8 cellular contexts compared by ENCODE assay signal in the genomic region with DNA sequence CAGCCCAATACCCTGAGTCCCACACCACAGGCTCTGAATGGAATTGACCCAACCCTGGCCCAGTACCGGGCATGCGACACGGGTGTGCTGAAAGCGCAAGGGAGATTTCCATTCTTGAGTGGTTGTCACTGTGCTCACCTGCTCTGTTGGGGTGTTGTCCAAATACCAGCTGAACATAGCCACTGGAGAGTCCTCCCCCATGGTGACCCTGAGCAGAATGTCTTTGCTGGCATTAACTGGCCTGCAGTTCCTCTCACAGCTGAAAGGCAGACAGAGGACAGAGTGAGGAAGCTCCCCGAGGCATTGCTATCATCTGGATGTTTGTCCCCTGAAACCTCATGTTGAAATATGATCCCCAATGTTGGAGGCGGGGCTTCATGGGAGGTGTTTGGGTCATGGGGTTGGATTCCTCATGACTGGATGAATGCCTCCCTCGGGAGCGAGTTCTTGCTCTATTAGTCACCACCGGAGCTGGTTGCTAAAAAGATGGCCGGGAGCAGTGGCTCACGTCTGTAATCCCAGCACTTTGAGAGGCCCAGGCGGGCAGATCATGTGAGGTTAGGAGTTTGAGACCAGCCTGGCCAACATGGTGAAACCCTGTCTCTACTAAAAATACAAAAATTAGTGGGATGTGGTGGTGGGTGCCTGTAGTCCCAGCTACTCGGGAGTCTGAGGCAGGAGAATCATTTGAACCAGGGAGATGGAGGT. TPM values are rescaled to one million over a fixed set of nuclear protein-coding genes. Genes with fewer than 3 reads are reported as not detected.
DNase-seq lines count a peak whose midpoint lies in the region; ATAC-seq, FAIRE-seq and TF ChIP-seq lines count a peak whose summit lies in the region.

No MANE protein-coding gene starts in this region.

- peaks cover 42% of the 10 kb centered on the region for H3K4me1 ChIP-seq in A549
- peaks cover 9% of the 10 kb centered on the region for H3K4me1 ChIP-seq in HUES6 (ENCODE audit: control insufficient read depth, insufficient read depth, low read length)
- peaks cover 6% of the 10 kb centered on the region for H3K4me1 ChIP-seq in iPS DF 6.9 (ENCODE audit: control insufficient read depth, insufficient read depth, low read length)
- H3K4me1 ChIP-seq in small intestine (ENCODE audit: control insufficient read depth in 2 of 2, insufficient read depth in 1 of 2, low read depth in 1 of 2, low read length in 1 of 2): no peaks in the 10 kb centered on the region
- H3K4me1 ChIP-seq in MM.1S (ENCODE audit: low read length): no peaks in the 10 kb centered on the region

- FAIRE-seq in A549 (lab: Jason Lieb, UNC) (peak; percentile 18), small intestine (lab: Jason Lieb, UNC) (no peak)

- in situ Hi-C loops in astrocyte of the cerebellum (cut with HindIII; ENCODE audit: low sequenced_read_pairs): no loop called here

- H4K20me1 ChIP-seq in MM.1S (ENCODE audit: insufficient read depth, low read length): no peaks in the 10 kb centered on the region

- POLR2A ChIA-PET in A549 (lab: Yijun Ruan, JAX): interaction anchor here (0.6 to 1.3 kb wide), 7 partner anchors 8 to 138 kb away, joined by 3 to 16 read pairs (median 3); partner anchors contain the start of gene C16orf46

- no peak for TF ChIP-seq CTCF in A549 (IDR thresholded peaks at IDR 0.05)
- no peak for TF ChIP-seq CTCF in astrocyte of the cerebellum (IDR thresholded peaks at IDR 0.05; ENCODE audit: low read depth, low read length, missing control alignments)
- no peak for TF ChIP-seq CTCF in MM.1S (IDR thresholded peaks at IDR 0.05; ENCODE audit: low read length)

- peak overlapping the region; percentile 83 to 94 for H3K27ac ChIP-seq in A549
- H3K27ac ChIP-seq in HUES6 (ENCODE audit: low read depth, low read length): no peak overlapping the region; the same call in 1 of the 2 replicates
- no peak overlapping the region for H3K27ac ChIP-seq in iPS DF 6.9 (ENCODE audit: low read length)
- peak overlapping the region in 1 of 2 donors; percentile 45 for H3K27ac ChIP-seq in small intestine (ENCODE audit: low read depth in 1 of 2, low read length in 1 of 2)
- H3K27ac ChIP-seq in MM.1S (ENCODE audit: low read length): no peak overlapping the region

- TF ChIP-seq POLR2A in A549 (IDR thresholded peaks at IDR 0.05; ENCODE audit: low read length): no peak

- H3K9me3 ChIP-seq in A549 (no peaks in the 10 kb centered on the region), HUES6 (ENCODE audit: control insufficient read depth, insufficient read depth, low read depth, low read length) (no peaks in the 10 kb centered on the region), iPS DF 6.9 (ENCODE audit: control insufficient read depth, insufficient read depth, low read length) (no peaks in the 10 kb centered on the region), small intestine (ENCODE audit: control insufficient read depth, low read depth) (no peaks in the 10 kb centered on the region), MM.1S (replicated peaks; ENCODE audit: insufficient read depth, low read length) (no peaks in the 10 kb centered on the region)

- 5% methylated on average over 13 of the region's 13 CpGs for WGBS in A549 (ENCODE audit: missing lambda C conversion rate)
- no CpG with 5 or more reads among the region's 13 CpGs for WGBS in iPS DF 6.9 (ENCODE audit: insufficient coverage, insufficient read length)
- whole genome bisulfite sequencing in small intestine, 3 donors: 25 to 37% (median 28%) methylated on average over 13 of the region's 13 CpGs

- H3K9ac ChIP-seq in HUES6 (ENCODE audit: low read length) (peak overlapping the region; percentile 25), MM.1S (ENCODE audit: low read length) (no peak overlapping the region)

- DNase-seq in A549 (ENCODE audit: low read depth in 1 of 2, low spot score in 1 of 2): peak; percentile 93 to 94
- peak; percentile 92 for DNase-seq in astrocyte of the cerebellum (ENCODE audit: low read depth)
- peak; percentile 85 for DNase-seq in iPS DF 6.9 (ENCODE audit: low read depth, low spot score)
- peak; percentile 32 for DNase-seq in small intestine
- DNase-seq in MM.1S: no peak
- no peak for DNase-seq in NCI-H446 (lab: John Stamatoyannopoulos, UW)

- H3K36me3 ChIP-seq in HUES6 (ENCODE audit: control insufficient read depth, insufficient read depth, low read length): no peaks in the 10 kb centered on the region
- no peaks in the 10 kb centered on the region for H3K36me3 ChIP-seq in iPS DF 6.9 (ENCODE audit: control insufficient read depth, insufficient read depth, low read length)
- no peaks in the 10 kb centered on the region for H3K36me3 ChIP-seq in small intestine (ENCODE audit: control insufficient read depth in 2 of 2, insufficient read depth in 2 of 2, low read length in 2 of 2)
- H3K36me3 ChIP-seq in MM.1S (replicated peaks; ENCODE audit: insufficient read depth, low read length): no peaks in the 10 kb centered on the region

- no peak overlapping the region for H2AFZ ChIP-seq in MM.1S (ENCODE audit: low read length)

- H3F3A ChIP-seq in MM.1S (ENCODE audit: insufficient read depth, low read length): no peaks in the 10 kb centered on the region

- peak; percentile 89 to 96 for ATAC-seq in A549
- no peak for ATAC-seq in GM18520 (IDR thresholded peaks at IDR 0.05; ENCODE audit: unreplicated experiment)

- H3K4me2 ChIP-seq in A549 (peak overlapping the region; percentile 92), MM.1S (ENCODE audit: low read depth, low read length) (no peak overlapping the region)

- CTCF ChIA-PET in A549 (lab: Yijun Ruan, JAX): interaction anchor here (1.0 to 1.4 kb wide), 2 partner anchors 24 to 146 kb away, joined by 3 to 8 read pairs; partner anchors contain the start of gene ATMIN

- H3K9me2 ChIP-seq in MM.1S (replicated peaks; ENCODE audit: insufficient read depth, low read length): no peaks in the 10 kb centered on the region

- H3K27me3 ChIP-seq in HUES6 (ENCODE audit: control insufficient read depth, insufficient read depth, low read length) (no peaks in the 10 kb centered on the region), iPS DF 6.9 (ENCODE audit: control insufficient read depth, insufficient read depth, low read length) (no peaks in the 10 kb centered on the region), small intestine (ENCODE audit: control insufficient read depth in 2 of 2, insufficient read depth in 2 of 2, low read length in 2 of 2) (no peaks in the 10 kb centered on the region), MM.1S (replicated peaks; ENCODE audit: insufficient read depth, low read length) (no peaks in the 10 kb centered on the region)

- H3K4me3 ChIP-seq in A549 (peak overlapping the region; percentile 35), HUES6 (ENCODE audit: low read depth, low read length) (peak overlapping the region; percentile 36), astrocyte of the cerebellum (ENCODE audit: low read depth, low read length) (peak overlapping the region; percentile 5), iPS DF 6.9 (ENCODE audit: low read length) (peak overlapping the region; percentile 4; the same call in 1 of the 2 replicates), small intestine (ENCODE audit: low read depth in 1 of 2, low read length in 2 of 2) (no peak overlapping the region), MM.1S (ENCODE audit: low read length) (no peak overlapping the region)

- TF ChIP-seq RAD21 in A549 (conservative IDR thresholded peaks at IDR 0.05 in 1 of 2, IDR thresholded peaks at IDR 0.05 in 1 of 2): 0 out of 5 replicates have a peak, but pooled peaks of 1 of the 2 experiments have one; percentile 13

- peak in 1 of 2 experiments; percentile 24; a peak in 1 of 5 replicates for TF ChIP-seq EP300 in A549 (IDR thresholded peaks at IDR 0.05)

- H3K79me2 ChIP-seq in MM.1S (ENCODE audit: low read length): no peaks in the 10 kb centered on the region

TF ChIP-seq in A549, 52 proteins besides CTCF, POLR2A, EP300 and RAD21:
- TF ChIP-seq ZC3H11A (IDR thresholded peaks at IDR 0.05) (no peak), FOSL2 (IDR thresholded peaks at IDR 0.05) (0 out of 2 replicates have a peak, but pooled peaks have one; percentile 39), FOSL2 (CRISPR knock-in tag; IDR thresholded peaks at IDR 0.05) (peak; percentile 95), JUN (IDR thresholded peaks at IDR 0.05) (peak in 1 of 2 experiments; percentile 74; a peak in 1 of 5 replicates), PHF8 (IDR thresholded peaks at IDR 0.05; ENCODE audit: borderline replicate concordance, low read depth) (peak; percentile 33; the same call in 1 of the 2 replicates), HOXB5 (CRISPR knock-in tag; IDR thresholded peaks at IDR 0.05) (peak; percentile 64; the same call in 1 of the 2 replicates), HDAC2 (IDR thresholded peaks at IDR 0.05) (no peak), TFCP2L1 (CRISPR knock-in tag; IDR thresholded peaks at IDR 0.05) (no peak)
- TF ChIP-seq, protein P1, sequence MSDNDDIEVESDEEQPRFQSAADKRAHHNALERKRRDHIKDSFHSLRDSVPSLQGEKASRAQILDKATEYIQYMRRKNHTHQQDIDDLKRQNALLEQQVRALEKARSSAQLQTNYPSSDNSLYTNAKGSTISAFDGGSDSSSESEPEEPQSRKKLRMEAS (IDR thresholded peaks at IDR 0.05): peak; percentile 66
- TF ChIP-seq, protein P2, sequence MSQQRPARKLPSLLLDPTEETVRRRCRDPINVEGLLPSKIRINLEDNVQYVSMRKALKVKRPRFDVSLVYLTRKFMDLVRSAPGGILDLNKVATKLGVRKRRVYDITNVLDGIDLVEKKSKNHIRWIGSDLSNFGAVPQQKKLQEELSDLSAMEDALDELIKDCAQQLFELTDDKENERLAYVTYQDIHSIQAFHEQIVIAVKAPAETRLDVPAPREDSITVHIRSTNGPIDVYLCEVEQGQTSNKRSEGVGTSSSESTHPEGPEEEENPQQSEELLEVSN (IDR thresholded peaks at IDR 0.05; ENCODE audit: borderline replicate concordance, low read depth): 0 out of 2 replicates have a peak, but pooled peaks have one; percentile 9
- TF ChIP-seq, protein P3, sequence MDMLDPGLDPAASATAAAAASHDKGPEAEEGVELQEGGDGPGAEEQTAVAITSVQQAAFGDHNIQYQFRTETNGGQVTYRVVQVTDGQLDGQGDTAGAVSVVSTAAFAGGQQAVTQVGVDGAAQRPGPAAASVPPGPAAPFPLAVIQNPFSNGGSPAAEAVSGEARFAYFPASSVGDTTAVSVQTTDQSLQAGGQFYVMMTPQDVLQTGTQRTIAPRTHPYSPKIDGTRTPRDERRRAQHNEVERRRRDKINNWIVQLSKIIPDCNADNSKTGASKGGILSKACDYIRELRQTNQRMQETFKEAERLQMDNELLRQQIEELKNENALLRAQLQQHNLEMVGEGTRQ (IDR thresholded peaks at IDR 0.05): peak; percentile 74

RNA-seq across cellular contexts. Expression of gene BCO1, which starts 57.3 kb away (rescaled TPM):
- polyA plus RNA-seq in A549 (2011; rRNA removed) (4.1 and 6.2 TPM in 2 replicates), A549 (2017; fragmentation: RNase III; extraction: RNeasy Plus Mini Kit Qiagen cat#74134 plus additional on column Dnase treatment) (3.9 to 6.6 TPM (median 5.0 TPM) in 3 replicates), small intestine (10 to 100 TPM in 2 of 3 donors, 1 to 10 TPM in 1; 4.9 to 31.1 (median 30.8) TPM)
- 2.6 and 3.2 TPM in 2 replicates for polyA plus RNA-seq in A549 (2012; cell fraction: cytosol; rRNA removed)
- polyA plus RNA-seq in A549 (2012; cell fraction: nucleus; rRNA removed): 2.0 TPM in 2 replicates
- polyA minus RNA-seq in A549 (2011; rRNA and poly(A)+ RNA removed): 2.8 and 5.0 TPM in 2 replicates

Comparison
In these comparisons a context has a peak if more than half of its experiments do, and no peak if none do; other contexts are left out.
1. DNase-seq: peak in A549 (2 of 2), astrocyte of the cerebellum (single experiment), iPS DF 6.9 (single experiment) and small intestine (single experiment); none in MM.1S (single experiment) and NCI-H446 (0 of 2).
2. H3K27ac ChIP-seq: peak in A549 (2 of 2); none in HUES6 (single experiment), iPS DF 6.9 (single experiment) and MM.1S (single experiment).
3. H3K4me3 ChIP-seq: peak in A549 (single experiment), HUES6 (single experiment), astrocyte of the cerebellum (single experiment) and iPS DF 6.9 (single experiment); none in small intestine (0 of 2) and MM.1S (single experiment).